ENCODE assay signal across 17 cellular contexts in genomic region chr2:96347395-96347794, GRCh38. TPM values are rescaled to one million over a fixed set of nuclear protein-coding genes. Genes with fewer than 3 reads are reported as not detected.
DNase-seq lines count a peak whose midpoint lies in the region; ATAC-seq and TF ChIP-seq lines count a peak whose summit lies in the region.
"Had no signal": no experiment of that assay in that cellular context is flagged by ENCODE, and none has a peak within 500 bp of the region (broad histone marks: within the 10 kb centered on the region; RNA-seq: fewer than 3 reads in every experiment).

No MANE protein-coding gene starts in this region.

- H3K27me3 ChIP-seq in CD4-positive, CD25-positive, alpha-beta regulatory T cell (ENCODE audit: control insufficient read depth, insufficient read depth, low read length): no peaks in the 10 kb centered on the region
- H3K27me3 ChIP-seq in SK-N-SH (ENCODE audit: insufficient read depth): no peaks in the 10 kb centered on the region
- H3K27me3 ChIP-seq: BLaER1 treated with 17β-estradiol and CSF1 and Interleukin-3, amounts not matched to agents 10 nM and 100 nM had no signal

- H3K27me3 Mint-ChIP-seq in CD4-positive, CD25-positive, alpha-beta regulatory T cell: no peaks in the 10 kb centered on the region
- no peaks in the 10 kb centered on the region for H3K27me3 Mint-ChIP-seq in T-helper 17 cell
- H3K27me3 Mint-ChIP-seq in neural crest cell (ENCODE audit: low read depth): no peaks in the 10 kb centered on the region
- H3K27me3 Mint-ChIP-seq: B cell; CD8-positive, alpha-beta memory T cell had no signal

- peaks cover 23 to 42% (median 31%) of the 10 kb centered on the region in 4 donors for H3K4me1 Mint-ChIP-seq in CD4-positive, CD25-positive, alpha-beta regulatory T cell
- H3K4me1 Mint-ChIP-seq in T-helper 17 cell (peaks cover 37% of the 10 kb centered on the region), neural crest cell (no peaks in the 10 kb centered on the region)
- H3K4me1 Mint-ChIP-seq in stimulated activated effector memory CD8-positive, alpha-beta T cell treated with anti-CD3 and anti-CD28 coated beads, Interleukin-12 subunit alpha, Interleukin-12 subunit beta, amount 100 ng/mL, for 72 hours: peaks cover 50% of the 10 kb centered on the region
- H3K4me1 Mint-ChIP-seq: H9 had no signal

- H3K4me3 Mint-ChIP-seq in CD4-positive, CD25-positive, alpha-beta regulatory T cell: no peak overlapping the region
- no peak overlapping the region for H3K4me3 Mint-ChIP-seq in T-helper 17 cell
- no peak overlapping the region for H3K4me3 Mint-ChIP-seq in neural crest cell
- no peak overlapping the region for H3K4me3 Mint-ChIP-seq in stimulated activated effector memory CD8-positive, alpha-beta T cell treated with anti-CD3 and anti-CD28 coated beads, Interleukin-12 subunit alpha, Interleukin-12 subunit beta, amount 100 ng/mL, for 72 hours
- H3K4me3 Mint-ChIP-seq: B cell; CD8-positive, alpha-beta memory T cell; H9 had no signal

- no peak overlapping the region for H3K27ac ChIP-seq in CD4-positive, CD25-positive, alpha-beta regulatory T cell (ENCODE audit: insufficient read depth, low read length, poor library complexity, severe bottlenecking)
- no peak overlapping the region for H3K27ac ChIP-seq in SK-N-SH (ENCODE audit: low read depth in 2 of 2, low read length in 1 of 2)
- H3K27ac ChIP-seq: BLaER1 treated with 17β-estradiol and CSF1 and Interleukin-3, amounts not matched to agents 10 nM and 100 nM had no signal

- TF ChIP-seq CTCF in neural crest cell (conservative IDR thresholded peaks at IDR 0.05): no peak
- TF ChIP-seq CTCF in SK-N-SH (IDR thresholded peaks at IDR 0.05): no peak

- POLR2A ChIA-PET in SK-N-SH (lab: Yijun Ruan, JAX): no interaction called here

- no peak for DNase-seq in CD4-positive, CD25-positive, alpha-beta regulatory T cell
- no peak for DNase-seq in T-helper 17 cell
- no peak for DNase-seq in neural crest cell (ENCODE audit: low read depth, low spot score)
- DNase-seq in stimulated activated effector memory CD8-positive, alpha-beta T cell treated with anti-CD3 and anti-CD28 coated beads, Interleukin-12 subunit alpha, Interleukin-12 subunit beta, amount 100 ng/mL, for 72 hours (ENCODE audit: low spot score in 2 of 2): no peak
- no peak for DNase-seq in SK-N-SH
- no peak for DNase-seq in iPS-NIHi7 (ENCODE audit: extremely low spot score)
- DNase-seq: CD8-positive, alpha-beta memory T cell; COR-L47; DMS 273 treated with DMSO at 0.1 percent for 48 hours; DMS53; DND-41; EL; H9 had no signal

- H3K36me3 ChIP-seq in CD4-positive, CD25-positive, alpha-beta regulatory T cell (ENCODE audit: control insufficient read depth, insufficient read depth, low read length): peaks cover 8% of the 10 kb centered on the region
- H3K36me3 ChIP-seq in SK-N-SH (replicated peaks in 1 of 2; ENCODE audit: control insufficient read depth in 1 of 2, insufficient read depth in 2 of 2, low read length in 1 of 2): peaks cover 13 to 33% of the 10 kb centered on the region in 2 experiments

- no peaks in the 10 kb centered on the region for H3K9me3 Mint-ChIP-seq in CD4-positive, CD25-positive, alpha-beta regulatory T cell
- H3K9me3 Mint-ChIP-seq in neural crest cell: no peaks in the 10 kb centered on the region
- no peaks in the 10 kb centered on the region for H3K9me3 Mint-ChIP-seq in stimulated activated effector memory CD8-positive, alpha-beta T cell treated with anti-CD3 and anti-CD28 coated beads, Interleukin-12 subunit alpha, Interleukin-12 subunit beta, amount 100 ng/mL, for 72 hours
- H3K9me3 Mint-ChIP-seq: CD8-positive, alpha-beta memory T cell; H9 had no signal

- H3K27ac Mint-ChIP-seq in CD4-positive, CD25-positive, alpha-beta regulatory T cell: peak overlapping the region in 2 of 3 donors; percentile 29 to 75
- H3K27ac Mint-ChIP-seq in T-helper 17 cell: peak overlapping the region; percentile 32
- peak overlapping the region; percentile 82 for H3K27ac Mint-ChIP-seq in neural crest cell (ENCODE audit: unreplicated experiment)
- peak overlapping the region; percentile 64 for H3K27ac Mint-ChIP-seq in stimulated activated effector memory CD8-positive, alpha-beta T cell treated with anti-CD3 and anti-CD28 coated beads, Interleukin-12 subunit alpha, Interleukin-12 subunit beta, amount 100 ng/mL, for 72 hours
- H3K27ac Mint-ChIP-seq: B cell, H9 had no signal

- no peak for TF ChIP-seq EP300 in SK-N-SH (IDR thresholded peaks at IDR 0.05; ENCODE audit: borderline replicate concordance in 1 of 2, low read depth in 1 of 2, low read length in 1 of 2)

- peaks cover 18% of the 10 kb centered on the region for H3K79me2 ChIP-seq in SK-N-SH (ENCODE audit: insufficient read depth)

- no peaks in the 10 kb centered on the region for H3K9me2 ChIP-seq in SK-N-SH

- H3K36me3 Mint-ChIP-seq in CD4-positive, CD25-positive, alpha-beta regulatory T cell: no peaks in the 10 kb centered on the region
- H3K36me3 Mint-ChIP-seq in T-helper 17 cell (ENCODE audit: low read depth) (no peaks in the 10 kb centered on the region), neural crest cell (ENCODE audit: low read depth) (peaks cover 28% of the 10 kb centered on the region)
- peaks cover 98% of the 10 kb centered on the region for H3K36me3 Mint-ChIP-seq in stimulated activated effector memory CD8-positive, alpha-beta T cell treated with anti-CD3 and anti-CD28 coated beads, Interleukin-12 subunit alpha, Interleukin-12 subunit beta, amount 100 ng/mL, for 72 hours

- no peaks in the 10 kb centered on the region for H4K20me1 ChIP-seq in SK-N-SH (ENCODE audit: insufficient read depth)

- no peak overlapping the region for H2AFZ ChIP-seq in SK-N-SH (ENCODE audit: low read depth)

- H3K4me2 ChIP-seq in SK-N-SH: no peak overlapping the region
- H3K4me2 ChIP-seq: BLaER1 treated with 17β-estradiol and CSF1 and Interleukin-3, amounts not matched to agents 10 nM and 100 nM had no signal

- no peaks in the 10 kb centered on the region for H3K9me3 ChIP-seq in CD4-positive, CD25-positive, alpha-beta regulatory T cell (ENCODE audit: control insufficient read depth in 2 of 2, low read length in 2 of 2)
- H3K9me3 ChIP-seq in T-helper 17 cell (ENCODE audit: control insufficient read depth, low read length, poor library complexity, severe bottlenecking) (no peaks in the 10 kb centered on the region), SK-N-SH (no peaks in the 10 kb centered on the region)
- H3K9me3 ChIP-seq: BLaER1 treated with 17β-estradiol and CSF1 and Interleukin-3, amounts not matched to agents 10 nM and 100 nM had no signal

- no peak overlapping the region for H3K4me3 ChIP-seq in CD4-positive, CD25-positive, alpha-beta regulatory T cell (ENCODE audit: low read depth, low read length)
- no peak overlapping the region for H3K4me3 ChIP-seq in SK-N-SH (ENCODE audit: low read depth in 2 of 2, low read length in 1 of 2)
- H3K4me3 ChIP-seq: BLaER1 treated with 17β-estradiol and CSF1 and Interleukin-3, amounts not matched to agents 10 nM and 100 nM had no signal

- CTCF ChIA-PET in SK-N-SH (lab: Yijun Ruan, JAX): no interaction called here

- WGBS in SK-N-SH (ENCODE audit: low lambda C conversion rate): 92% methylated on average over 1 of the region's 1 CpG

- no peak overlapping the region for H3K9ac ChIP-seq in SK-N-SH
- H3K9ac ChIP-seq: BLaER1 treated with 17β-estradiol and CSF1 and Interleukin-3, amounts not matched to agents 10 nM and 100 nM had no signal

- peaks cover 32% of the 10 kb centered on the region for H3K4me1 ChIP-seq in CD4-positive, CD25-positive, alpha-beta regulatory T cell (ENCODE audit: control insufficient read depth, insufficient read depth, low read length, poor library complexity, severe bottlenecking)
- peaks cover 0 to 10% of the 10 kb centered on the region in 2 experiments; a peak in 2 of 4 replicates for H3K4me1 ChIP-seq in SK-N-SH (ENCODE audit: control insufficient read depth in 1 of 2, insufficient read depth in 2 of 2, low read depth in 1 of 2, low read length in 1 of 2)

- ATAC-seq in CD4-positive, CD25-positive, alpha-beta regulatory T cell (ENCODE audit: low read depth in 2 of 2): no peak
- no peak for ATAC-seq in T-helper 17 cell
- no peak for ATAC-seq in stimulated activated effector memory CD8-positive, alpha-beta T cell treated with anti-CD3 and anti-CD28 coated beads, Interleukin-12 subunit alpha, Interleukin-12 subunit beta, amount 100 ng/mL, for 72 hours

- no peak for TF ChIP-seq RAD21 in SK-N-SH (IDR thresholded peaks at IDR 0.05; ENCODE audit: low read length)

- peaks cover 5% of the 10 kb centered on the region for H3F3A ChIP-seq in SK-N-SH (replicated peaks; ENCODE audit: insufficient read depth)

TF ChIP-seq in SK-N-SH, 30 proteins besides CTCF, POLR2A, EP300 and RAD21 (continues in another document):
- TF ChIP-seq NFIC (IDR thresholded peaks at IDR 0.05; ENCODE audit: borderline replicate concordance) (no peak), ELF1 (IDR thresholded peaks at IDR 0.05) (no peak)

RNA-seq across cellular contexts. Expression of gene NCAPH, which starts 11.8 kb away (rescaled TPM):
- 14.0 TPM for total RNA-seq in CD4-positive, CD25-positive, alpha-beta regulatory T cell
- 10 to 100 TPM in 1 of 4 donors, 1 to 10 TPM in 3; 4.2 to 10.0 (median 8.1) TPM for polyA plus RNA-seq in CD4-positive, CD25-positive, alpha-beta regulatory T cell
- 1 to 10 TPM; 1.4 to 3.0 TPM for total RNA-seq in T-helper 17 cell
- 78.8 and 80.9 TPM in 2 replicates for total RNA-seq in neural crest cell
- polyA plus RNA-seq in SK-N-SH (2012; rRNA removed): 17.0 and 17.8 TPM in 2 replicates
- polyA plus RNA-seq in SK-N-SH (2012; cell fraction: cytosol; rRNA removed): 15.0 and 17.0 TPM in 2 replicates
- polyA plus RNA-seq in SK-N-SH (2012; cell fraction: nucleus; rRNA removed): 15.2 and 15.8 TPM in 2 replicates

RNA-seq across cellular contexts. Expression of gene ITPRIPL1, which starts 22.3 kb away (rescaled TPM):
- 27.8 TPM for total RNA-seq in CD4-positive, CD25-positive, alpha-beta regulatory T cell
- polyA plus RNA-seq in CD4-positive, CD25-positive, alpha-beta regulatory T cell: 10 to 100 TPM in 2 of 4 donors, 1 to 10 TPM in 2; 7.5 to 17.5 (median 10.9) TPM
- total RNA-seq in T-helper 17 cell: 1 to 10 TPM; 6.6 to 9.9 TPM
- total RNA-seq in neural crest cell: 24.2 and 25.6 TPM in 2 replicates
- 4.3 and 5.0 TPM in 2 replicates for polyA plus RNA-seq in SK-N-SH (2012; rRNA removed)
- 5.0 and 6.1 TPM in 2 replicates for polyA plus RNA-seq in SK-N-SH (2012; cell fraction: cytosol; rRNA removed)
- polyA plus RNA-seq in SK-N-SH (2012; cell fraction: nucleus; rRNA removed): 3.4 and 3.6 TPM in 2 replicates
- total RNA-seq: A172, HT-29 had no signal

RNA-seq across cellular contexts. Expression of gene SNRNP200, which starts 42.0 kb away (rescaled TPM):
- total RNA-seq in CD4-positive, CD25-positive, alpha-beta regulatory T cell: 295 TPM
- 10 to 100 TPM; 67.4 to 89.4 (median 83.4) TPM for polyA plus RNA-seq in CD4-positive, CD25-positive, alpha-beta regulatory T cell
- total RNA-seq in T-helper 17 cell (100 to 1,000 TPM; 189 to 224 TPM), neural crest cell (248 and 250 TPM in 2 replicates)
- polyA plus RNA-seq in SK-N-SH (2012; rRNA removed): 165 and 177 TPM in 2 replicates
- 104 and 134 TPM in 2 replicates for polyA plus RNA-seq in SK-N-SH (2012; cell fraction: cytosol; rRNA removed)
- 437 and 481 TPM in 2 replicates for polyA plus RNA-seq in SK-N-SH (2012; cell fraction: nucleus; rRNA removed)

Comparison
In these comparisons a context has a peak if more than half of its experiments do, and no peak if none do; other contexts are left out.
1. H3K27ac Mint-ChIP-seq: peak in every context shown above with its lines; median percentile 82 in neural crest cell; 64 in stimulated activated effector memory CD8-positive, alpha-beta T cell treated with anti-CD3 and anti-CD28 coated beads, Interleukin-12 subunit alpha, Interleukin-12 subunit beta, amount 100 ng/mL, for 72 hours; 52 in CD4-positive, CD25-positive, alpha-beta regulatory T cell; 32 in T-helper 17 cell.